Comparison of ENCODE assay signal across 1 cellular context in genomic region chr1:39406533-39407478, GRCh38.
TF ChIP-seq lines count a peak whose summit lies in the region.

No MANE protein-coding gene starts in this region.

TF ChIP-seq in WTC11, 78 proteins besides CTCF, POLR2A, EP300 and RAD21 (continued from another document):
- TF ChIP-seq ARID4B (CRISPR knock-in tag; IDR thresholded peaks at IDR 0.05; ENCODE audit: borderline replicate concordance), result no peak
- no peak for TF ChIP-seq ZNF232 (CRISPR knock-in tag; IDR thresholded peaks at IDR 0.05)
- TF ChIP-seq ESRRA (CRISPR knock-in tag; IDR thresholded peaks at IDR 0.05; ENCODE audit: borderline replicate concordance), result no peak
- TF ChIP-seq ATF2 (CRISPR knock-in tag; IDR thresholded peaks at IDR 0.05; ENCODE audit: borderline replicate concordance, low read depth), result no peak
- no peak for TF ChIP-seq EMX1 (CRISPR knock-in tag; IDR thresholded peaks at IDR 0.05)
- no peak for TF ChIP-seq ATF1 (CRISPR knock-in tag; IDR thresholded peaks at IDR 0.05)
